8 cellular contexts compared by ENCODE assay signal in genomic region chrX:40107291-40108083, GRCh38. TPM values are rescaled to one million over a fixed set of nuclear protein-coding genes. Genes with fewer than 3 reads are reported as not detected.
DNase-seq lines count a peak whose midpoint lies in the region; ATAC-seq and TF ChIP-seq lines count a peak whose summit lies in the region.

No MANE protein-coding gene starts in this region.

- H3K9me3 ChIP-seq in tibial nerve, result no peaks in the 10 kb centered on the region

- TF ChIP-seq POLR2A in tibial nerve (IDR thresholded peaks at IDR 0.05), result no peak

- peaks cover 0 to 47% of the 10 kb centered on the region in 2 donors for H3K27me3 ChIP-seq in tibial nerve

- peak; percentile 64 for DNase-seq in activated effector memory CD4-positive, alpha-beta T cell treated with anti-CD3 and anti-CD28 coated beads, Interleukin-2, amount 50 U/mL, for 16 hours
- DNase-seq in activated effector memory CD4-positive, alpha-beta T cell treated with Interleukin-2 at 50 U/mL for 16 hours, result no peak
- DNase-seq in NOMO-1 treated with DMSO at 0.1 percent for 48 hours (lab: John Stamatoyannopoulos, UW; ENCODE audit: unreplicated experiment), result peak; percentile 52
- peak; percentile 45 to 46 for DNase-seq in lung microvascular endothelial cell (ENCODE audit: low read depth in 2 of 2)
- DNase-seq in tibial nerve (ENCODE audit: low spot score in 2 of 2), result no peak
- no peak for DNase-seq in NCI-H226

- ATAC-seq in HG02884 (IDR thresholded peaks at IDR 0.05; ENCODE audit: unreplicated experiment), result no peak

- H3K36me3 ChIP-seq in tibial nerve, result no peaks in the 10 kb centered on the region

- 4 to 22% methylated on average over 15 to 47 of the region's 68 CpGs for WGBS in tibial nerve, 2 donors

- TF ChIP-seq EP300 in tibial nerve (IDR thresholded peaks at IDR 0.05), result no peak

- H3K27ac ChIP-seq in cingulate gyrus (ENCODE audit: low read depth, low read length) (peak overlapping the region; percentile 4), tibial nerve (peak overlapping the region; percentile 31 to 93 (median 82))

- H3K4me1 ChIP-seq in tibial nerve, result peaks cover 0 to 22% (median 10%) of the 10 kb centered on the region in 4 donors

- H3K4me3 ChIP-seq in tibial nerve, result peak overlapping the region in 3 of 4 donors; percentile 11 to 74 (median 54)

- no peak for TF ChIP-seq CTCF in tibial nerve (IDR thresholded peaks at IDR 0.05)

RNA-seq across cellular contexts. Expression of gene BCOR, which starts 9.7 kb away (rescaled TPM):
- total RNA-seq in lung microvascular endothelial cell, result 8.1 and 16.1 TPM in 2 replicates
- total RNA-seq in tibial nerve, result 10 to 100 TPM; 16.2 to 34.7 (median 23.7) TPM

Comparison
In these comparisons a context has a peak if more than half of its experiments do, and no peak if none do; other contexts are left out.
1. DNase-seq: peak in activated effector memory CD4-positive, alpha-beta T cell treated with anti-CD3 and anti-CD28 coated beads, Interleukin-2, amount 50 U/mL, for 16 hours (single experiment), NOMO-1 treated with DMSO at 0.1 percent for 48 hours (single experiment) and lung microvascular endothelial cell (2 of 2); none in activated effector memory CD4-positive, alpha-beta T cell treated with Interleukin-2 at 50 U/mL for 16 hours (single experiment), tibial nerve (0 of 2) and NCI-H226 (single experiment).